27 cellular contexts compared by ENCODE assay signal in genomic region chr6:168387911-168388310, GRCh38. TPM values are rescaled to one million over a fixed set of nuclear protein-coding genes. Genes with fewer than 3 reads are reported as not detected.
"Had no signal": no experiment of that assay in that cellular context is flagged by ENCODE, and none has a peak within 500 bp of the region (broad histone marks: within the 10 kb centered on the region; RNA-seq: fewer than 3 reads in every experiment).

No MANE protein-coding gene starts in this region.

- H3K36me3 ChIP-seq: adrenal gland had no signal

- H3K27me3 ChIP-seq: adrenal gland had no signal

- ATAC-seq: activated CD4-positive, alpha-beta T cell treated with anti-CD3 and anti-CD28 coated beads for 36 hours; activated CD4-positive, CD25-positive, alpha-beta regulatory T cell treated with anti-CD3 and anti-CD28 coated beads, Interleukin-2, amount 50 U/mL, for 24 hours; activated CD8-positive, alpha-beta T cell treated with anti-CD3 and anti-CD28 coated beads, Interleukin-2, amount 10 ng/mL, durations not matched to agents 7 days and 5 days; activated naive CD4-positive, alpha-beta T cell treated with anti-CD3 and anti-CD28 coated beads, Interleukin-2, amount 50 U/mL, for 72 hours; activated T-cell treated with anti-CD3 and anti-CD28 coated beads, Interleukin-2, amount 50 U/mL, for 4 hours had no signal

- H3K27ac ChIP-seq: adrenal gland, PC-9 had no signal

- H3K9me3 ChIP-seq: adrenal gland had no signal

- DNase-seq: activated CD4-positive, alpha-beta T cell treated with anti-CD3 and anti-CD28 coated beads for 36 hours; activated CD4-positive, alpha-beta T cell treated with anti-CD3 and anti-CD28 coated beads, Interleukin-2, amount 10 ng/mL, durations not matched to agents 7 days and 5 days; activated CD4-positive, alpha-beta T cell treated with anti-CD3 and anti-CD28 coated beads, Interleukin-2, amount 50 U/mL, for 48 hours; activated CD8-positive, alpha-beta memory T cell treated with anti-CD3 and anti-CD28 coated beads, Interleukin-2, amount 50 U/mL, for 4 hours; activated CD8-positive, alpha-beta T cell treated with anti-CD3 and anti-CD28 coated beads, Interleukin-2, amount 10 ng/mL, durations not matched to agents 7 days and 5 days; activated gamma-delta T cell treated with Interleukin-2 at 50 U/mL for 16 hours; activated naive CD4-positive, alpha-beta T cell treated with anti-CD3 and anti-CD28 coated beads for 36 hours; activated T-cell treated with anti-CD3 and anti-CD28 coated beads for 4 hours; activated T-cell treated with anti-CD3 and anti-CD28 coated beads, Interleukin-2, amount 50 U/mL, for 4 hours; adrenal gland; caudate nucleus; Karpas-422; KBM-7; NCI-H1105 treated with DMSO at 0.1 percent for 48 hours; NCI-H1436; NCI-H1694; NCI-H1930; NCI-H2081 treated with DMSO at 0.1 percent for 48 hours; NCI-H524 treated with DMSO at 0.1 percent for 48 hours; PC-9; Right ventricle myocardium superior had no signal

- H3K4me1 ChIP-seq: adrenal gland had no signal

- H3K4me3 ChIP-seq: adrenal gland, PC-9 had no signal

RNA-seq across cellular contexts. Expression of gene SMOC2, which starts 53.1 kb away (rescaled TPM):
- total RNA-seq: activated CD4-positive, alpha-beta T cell treated with anti-CD3 and anti-CD28 coated beads for 36 hours; activated CD4-positive, alpha-beta T cell treated with anti-CD3 and anti-CD28 coated beads, Interleukin-2, amount 10 ng/mL, durations not matched to agents 7 days and 5 days; activated CD8-positive, alpha-beta T cell treated with anti-CD3 and anti-CD28 coated beads, Interleukin-2, amount 10 ng/mL, durations not matched to agents 7 days and 5 days; activated naive CD4-positive, alpha-beta T cell treated with anti-CD3 and anti-CD28 coated beads for 36 hours; activated naive CD4-positive, alpha-beta T cell treated with anti-CD3 and anti-CD28 coated beads, Interleukin-2, amount 50 U/mL, for 72 hours; activated T-helper 1 cell treated with anti-CD3 and anti-CD28 coated beads, Interleukin-12 subunit alpha, Interleukin-12 subunit beta, Interleukin-2, Interleukin-4 antibody, amounts not matched to agents 30 ng/mL and 10 ng/mL and 1 ng/mL, durations not matched to agents 14 hours and 24 hours and 36 hours; MCF 10A; NCI-H460; OCI-LY7; PC-9 had no signal
